14 cellular contexts compared by ENCODE assay signal in genomic region chr11:95686265-95686664, GRCh38.
DNase-seq lines count a peak whose midpoint lies in the region; ATAC-seq, FAIRE-seq and TF ChIP-seq lines count a peak whose summit lies in the region.
"Had no signal": no experiment of that assay in that cellular context is flagged by ENCODE, and none has a peak within 500 bp of the region (broad histone marks: within the 10 kb centered on the region; RNA-seq: fewer than 3 reads in every experiment).

No MANE protein-coding gene starts in this region.

- no peak for TF ChIP-seq RAD21 in IMR-90 (IDR thresholded peaks at IDR 0.05; ENCODE audit: low read length)
- TF ChIP-seq RAD21 in H1 (IDR thresholded peaks at IDR 0.05 in 1 of 2, conservative IDR thresholded peaks at IDR 0.05 in 1 of 2; ENCODE audit: low read depth in 2 of 2, low read length in 2 of 2): no peak

- no peaks in the 10 kb centered on the region for H3K79me2 ChIP-seq in H1 (ENCODE audit: control insufficient read depth in 1 of 2, insufficient read depth in 2 of 2, low read length in 2 of 2)

- no peaks in the 10 kb centered on the region for H3K9me3 Mint-ChIP-seq in activated naive CD8-positive, alpha-beta T cell (ENCODE audit: low read depth)
- H3K9me3 Mint-ChIP-seq in activated naive CD8-positive, alpha-beta T cell treated with anti-CD3 and anti-CD28 coated beads for 36 hours: peaks cover 5% of the 10 kb centered on the region
- H3K9me3 Mint-ChIP-seq: CD8-positive, alpha-beta memory T cell had no signal

- H4K20me1 ChIP-seq in IMR-90 (ENCODE audit: insufficient read depth, low read length) (no peaks in the 10 kb centered on the region), H1 (replicated peaks in 1 of 2; ENCODE audit: control insufficient read depth in 1 of 2, insufficient read depth in 2 of 2, low read length in 2 of 2) (no peaks in the 10 kb centered on the region)

- TF ChIP-seq POLR2A in IMR-90 (IDR thresholded peaks at IDR 0.05; ENCODE audit: low read depth, low read length) (no peak), H1 (IDR thresholded peaks at IDR 0.05; ENCODE audit: control extremely low read depth in 1 of 2, low read depth in 2 of 2, low read length in 2 of 2) (no peak)

- no peak for DNase-seq in activated naive CD8-positive, alpha-beta T cell treated with anti-CD3 and anti-CD28 coated beads for 36 hours
- DNase-seq in IMR-90: no peak
- DNase-seq in H1 (ENCODE audit: low read depth in 1 of 2, low spot score in 2 of 2): no peak
- no peak for DNase-seq in GDM1 (lab: John Stamatoyannopoulos, UW)
- DNase-seq in left ventricle myocardium inferior: no peak
- DNase-seq: C1 segment of cervical spinal cord; CD8-positive, alpha-beta memory T cell; DMS53; KG1 had no signal

- H4K5ac ChIP-seq in IMR-90 (ENCODE audit: low read depth, low read length) (no peak overlapping the region; the same call in 1 of the 2 replicates), H1 (ENCODE audit: insufficient read length, low read depth, low read length) (no peak overlapping the region)

- peaks cover 8% of the 10 kb centered on the region for H3K36me3 Mint-ChIP-seq in activated naive CD8-positive, alpha-beta T cell
- H3K36me3 Mint-ChIP-seq in activated naive CD8-positive, alpha-beta T cell treated with anti-CD3 and anti-CD28 coated beads for 36 hours: peaks cover 32% of the 10 kb centered on the region
- H3K36me3 Mint-ChIP-seq: CD8-positive, alpha-beta memory T cell had no signal

- no peaks in the 10 kb centered on the region for H3K36me3 ChIP-seq in IMR-90 (ENCODE audit: control insufficient read depth, insufficient read depth, low read length)
- no peaks in the 10 kb centered on the region for H3K36me3 ChIP-seq in H1 (ENCODE audit: control insufficient read depth in 2 of 4, insufficient read depth in 4 of 4, low read length in 3 of 4)
- H3K36me3 ChIP-seq in left ventricle myocardium inferior: no peaks in the 10 kb centered on the region

- FAIRE-seq in H1 (lab: Jason Lieb, UNC): no peak

- H3K9me3 ChIP-seq in IMR-90 (ENCODE audit: control insufficient read depth, insufficient read depth, low read length) (no peaks in the 10 kb centered on the region), H1 (ENCODE audit: insufficient read depth in 2 of 2, low read depth in 1 of 2, low read length in 1 of 2) (no peaks in the 10 kb centered on the region), left ventricle myocardium inferior (replicated peaks) (no peaks in the 10 kb centered on the region)

- H3K56ac ChIP-seq in IMR-90 (ENCODE audit: extremely low read depth, insufficient read depth, low read length) (no peak overlapping the region), H1 (replicated peaks; ENCODE audit: insufficient read length, low read depth, low read length) (no peak overlapping the region)

- H2BK120ac ChIP-seq in IMR-90 (ENCODE audit: low read depth, low read length) (no peak overlapping the region), H1 (replicated peaks; ENCODE audit: low read depth, low read length) (no peak overlapping the region)

- H2BK5ac ChIP-seq in IMR-90 (ENCODE audit: low read depth, low read length, poor library complexity, severe bottlenecking): no peak overlapping the region
- no peak overlapping the region for H2BK5ac ChIP-seq in H1 (ENCODE audit: low read depth, low read length)

- TF ChIP-seq CTCF in IMR-90 (conservative IDR thresholded peaks at IDR 0.05; ENCODE audit: low read depth, low read length): no peak
- TF ChIP-seq CTCF in H1 (IDR thresholded peaks at IDR 0.05; ENCODE audit: control extremely low read depth in 1 of 3, insufficient read depth in 1 of 3, low read depth in 1 of 3, low read length in 3 of 3): no peak
- no peak for TF ChIP-seq CTCF in left ventricle myocardium inferior (IDR thresholded peaks at IDR 0.05; ENCODE audit: borderline replicate concordance)

- WGBS in IMR-90 (ENCODE audit: extremely low coverage in 2 of 2, insufficient read length in 1 of 2), 2 experiments: no CpG with 5 or more reads among the region's 3 CpGs
- WGBS in H1 (ENCODE audit: extremely low coverage in 1 of 2, insufficient coverage in 1 of 2, insufficient read length in 1 of 2, insufficient replicate concordance in 2 of 2, low coverage in 1 of 2, low lambda C conversion rate in 2 of 2, missing lambda C conversion rate in 1 of 2), 2 experiments: 91% methylated on average over 3 of the region's 3 CpGs; no CpG with 5 or more reads in 1 of the 2 experiments

- H3K9ac ChIP-seq in IMR-90 (ENCODE audit: low read depth, low read length): no peak overlapping the region
- no peak overlapping the region for H3K9ac ChIP-seq in H1 (replicated peaks in 1 of 4; ENCODE audit: extremely low read depth in 1 of 4, low read depth in 3 of 4, low read length in 3 of 4)

- H2BK15ac ChIP-seq in IMR-90 (ENCODE audit: low read depth, low read length) (no peak overlapping the region), H1 (ENCODE audit: low read length) (no peak overlapping the region)

- peak overlapping the region; percentile 43 for H3K27ac Mint-ChIP-seq in activated naive CD8-positive, alpha-beta T cell
- no peak overlapping the region for H3K27ac Mint-ChIP-seq in activated naive CD8-positive, alpha-beta T cell treated with anti-CD3 and anti-CD28 coated beads for 36 hours
- H3K27ac Mint-ChIP-seq: B cell had no signal

- H4K8ac ChIP-seq in IMR-90 (ENCODE audit: low read depth in 2 of 2, low read length in 2 of 2) (no peak overlapping the region), H1 (ENCODE audit: extremely low read depth, insufficient read depth, low read length) (no peak overlapping the region)

- H3K23me2 ChIP-seq in H1 (ENCODE audit: low read depth, low read length): no peaks in the 10 kb centered on the region

- dilution Hi-C loops in IMR-90 (cut with HindIII; ENCODE audit: low sequenced_read_pairs, unreplicated experiment): no loop called here

- peaks cover 57% of the 10 kb centered on the region for H3K4me1 Mint-ChIP-seq in activated naive CD8-positive, alpha-beta T cell (ENCODE audit: low read depth)
- H3K4me1 Mint-ChIP-seq in activated naive CD8-positive, alpha-beta T cell treated with anti-CD3 and anti-CD28 coated beads for 36 hours: peaks cover 54% of the 10 kb centered on the region
- H3K4me1 Mint-ChIP-seq: B cell had no signal

- POLR2A ChIA-PET in IMR-90 (lab: Charles Lee; ENCODE audit: unreplicated experiment) (no interaction called here), H1 (lab: Charles Lee; ENCODE audit: partially characterized antibody) (no interaction called here)

- H4K91ac ChIP-seq in IMR-90 (ENCODE audit: insufficient read depth, low read depth, low read length) (no peak overlapping the region), H1 (replicated peaks; ENCODE audit: insufficient read length, low read length) (no peak overlapping the region)

- H2AFZ ChIP-seq in IMR-90 (replicated peaks; ENCODE audit: low read length, poor library complexity) (no peak overlapping the region), H1 (ENCODE audit: low read length) (no peak overlapping the region)

- in situ Hi-C loops in IMR-90 (cut with MboI; ENCODE audit: low sequenced_read_pairs): no loop called here

- H2BK20ac ChIP-seq in IMR-90 (ENCODE audit: low read depth, low read length) (no peak overlapping the region), H1 (ENCODE audit: low read length) (no peak overlapping the region)

- H3K14ac ChIP-seq in IMR-90 (replicated peaks; ENCODE audit: low read depth, low read length): no peak overlapping the region
- no peak overlapping the region for H3K14ac ChIP-seq in H1 (ENCODE audit: insufficient read length)

- no peak overlapping the region for H2AK9ac ChIP-seq in IMR-90 (replicated peaks; ENCODE audit: low read depth, low read length, poor library complexity)

- no peaks in the 10 kb centered on the region for H3K79me1 ChIP-seq in IMR-90 (ENCODE audit: low read depth in 1 of 2, low read length in 2 of 2)
- no peaks in the 10 kb centered on the region for H3K79me1 ChIP-seq in H1 (ENCODE audit: low read depth, low read length)

- no TSS peak for BruUV-seq in IMR-90 (replicated peaks; lab: Mats Ljungman, UMichigan)

- H3K4me3 ChIP-seq in IMR-90 (ENCODE audit: insufficient read depth, low read depth, low read length): no peak overlapping the region
- no peak overlapping the region for H3K4me3 ChIP-seq in H1 (ENCODE audit: extremely low read depth in 1 of 4, insufficient read depth in 2 of 4, low read depth in 3 of 4, low read length in 4 of 4)
- H3K4me3 ChIP-seq in left ventricle myocardium inferior: no peak overlapping the region

- H3K18ac ChIP-seq in IMR-90 (ENCODE audit: low read depth, low read length) (no peak overlapping the region), H1 (ENCODE audit: extremely low read depth, low read length) (no peak overlapping the region)

- no peaks in the 10 kb centered on the region for H3K27me3 Mint-ChIP-seq in activated naive CD8-positive, alpha-beta T cell
- H3K27me3 Mint-ChIP-seq in activated naive CD8-positive, alpha-beta T cell treated with anti-CD3 and anti-CD28 coated beads for 36 hours: no peaks in the 10 kb centered on the region
- H3K27me3 Mint-ChIP-seq: B cell; CD8-positive, alpha-beta memory T cell had no signal

- H2AK5ac ChIP-seq in IMR-90 (ENCODE audit: low read depth, low read length): no peak overlapping the region
- no peak overlapping the region for H2AK5ac ChIP-seq in H1 (ENCODE audit: low read depth, low read length)

- no peak for TF ChIP-seq EP300 in H1 (IDR thresholded peaks at IDR 0.05; ENCODE audit: borderline replicate concordance in 1 of 2, low read depth in 2 of 2, low read length in 2 of 2)

- H3K4me1 ChIP-seq in IMR-90 (ENCODE audit: control insufficient read depth, insufficient read depth, low read length): peaks cover under 1% of the 10 kb centered on the region
- no peaks in the 10 kb centered on the region for H3K4me1 ChIP-seq in H1 (replicated peaks in 1 of 4; ENCODE audit: control insufficient read depth in 3 of 4, insufficient read depth in 4 of 4, low read length in 3 of 4)
- peaks cover 28% of the 10 kb centered on the region for H3K4me1 ChIP-seq in left ventricle myocardium inferior

- no peak overlapping the region for H3K4me2 ChIP-seq in IMR-90 (ENCODE audit: low read depth, low read length)
- no peak overlapping the region for H3K4me2 ChIP-seq in H1 (ENCODE audit: insufficient read depth in 1 of 2, low read depth in 2 of 2, low read length in 2 of 2)

- H3K4ac ChIP-seq in IMR-90 (ENCODE audit: low read depth, low read length) (no peak overlapping the region), H1 (replicated peaks; ENCODE audit: insufficient read length, low read depth, low read length) (no peak overlapping the region)

- H3K9me1 ChIP-seq in IMR-90 (ENCODE audit: insufficient read depth, low read length): no peaks in the 10 kb centered on the region

- ATAC-seq in IMR-90 (ENCODE audit: low read depth) (no peak), HG03432 (IDR thresholded peaks at IDR 0.05; ENCODE audit: unreplicated experiment) (no peak)
- ATAC-seq: HCT116 had no signal

- H3K4me3 Mint-ChIP-seq in activated naive CD8-positive, alpha-beta T cell: no peak overlapping the region
- no peak overlapping the region for H3K4me3 Mint-ChIP-seq in activated naive CD8-positive, alpha-beta T cell treated with anti-CD3 and anti-CD28 coated beads for 36 hours
- H3K4me3 Mint-ChIP-seq: B cell had no signal

- H2BK12ac ChIP-seq in H1 (ENCODE audit: low read depth, low read length): no peak overlapping the region

- no peak overlapping the region for H3K23ac ChIP-seq in IMR-90 (ENCODE audit: low read depth, low read length)
- no peak overlapping the region for H3K23ac ChIP-seq in H1 (ENCODE audit: insufficient read length)

- H3K27ac ChIP-seq in IMR-90 (ENCODE audit: insufficient read depth, low read length) (no peak overlapping the region), H1 (ENCODE audit: low read depth, low read length) (no peak overlapping the region), left ventricle myocardium inferior (replicated peaks) (no peak overlapping the region)
- H3K27ac ChIP-seq: HL-60 had no signal

- H3K27me3 ChIP-seq in IMR-90 (ENCODE audit: control insufficient read depth, insufficient read depth, low read length) (peaks cover 1% of the 10 kb centered on the region; the same call in 1 of the 2 replicates), H1 (replicated peaks in 1 of 4; ENCODE audit: control insufficient read depth in 3 of 4, extremely low read depth in 1 of 4, insufficient read depth in 3 of 4, low read length in 3 of 4) (no peaks in the 10 kb centered on the region), left ventricle myocardium inferior (ENCODE audit: low read depth) (no peaks in the 10 kb centered on the region)

- CTCF ChIA-PET in IMR-90 (lab: Yijun Ruan, JAX): no interaction called here
- CTCF ChIA-PET in H1 (lab: Charles Lee; ENCODE audit: partially characterized antibody): interaction anchor here (1.0 to 2.7 kb wide), 3 partner anchors 8 to 71 kb away, joined by 3 to 14 read pairs (median 6); no protein-coding TSS in a partner anchor

- intact Hi-C loops in IMR-90 (cut with micrococcal nuclease): no loop called here
- intact Hi-C loops in left ventricle myocardium inferior (cut with micrococcal nuclease): no loop called here
